ENCODE assay signal across 8 cellular contexts in genomic region chr14:68627868-68628604, GRCh38.
A peak's percentile ranks its signal among the peaks of the same experiment; 100 is the strongest.
DNase-seq lines count a peak whose midpoint lies in the region; ATAC-seq, FAIRE-seq and TF ChIP-seq lines count a peak whose summit lies in the region.

No MANE protein-coding gene starts in this region.

- no peak overlapping the region for H3K27ac Mint-ChIP-seq in activated CD4-positive, alpha-beta memory T cell treated with anti-CD3 and anti-CD28 coated beads, Interleukin-2, amount 10 ng/mL, durations not matched to agents 7 days and 5 days
- peak overlapping the region; percentile 93 for H3K27ac Mint-ChIP-seq in endodermal cell
- H3K27ac Mint-ChIP-seq in stimulated activated memory B cell treated with anti-CD40 and anti-IgM and Interleukin-4, amounts not matched to agents 10 μg/mL and 1 μg/mL and 100 μg/mL, for 72 hours = peak overlapping the region; percentile 75

- H3K4me1 Mint-ChIP-seq in activated CD4-positive, alpha-beta memory T cell treated with anti-CD3 and anti-CD28 coated beads, Interleukin-2, amount 10 ng/mL, durations not matched to agents 7 days and 5 days = peaks cover 12% of the 10 kb centered on the region
- H3K4me1 Mint-ChIP-seq in endodermal cell = peaks cover 21% of the 10 kb centered on the region
- H3K4me1 Mint-ChIP-seq in stimulated activated memory B cell treated with anti-CD40 and anti-IgM and Interleukin-4, amounts not matched to agents 10 μg/mL and 1 μg/mL and 100 μg/mL, for 72 hours = peaks cover 31% of the 10 kb centered on the region

- H3K36me3 Mint-ChIP-seq in activated CD4-positive, alpha-beta memory T cell treated with anti-CD3 and anti-CD28 coated beads, Interleukin-2, amount 10 ng/mL, durations not matched to agents 7 days and 5 days (ENCODE audit: low read depth) = no peaks in the 10 kb centered on the region
- no peaks in the 10 kb centered on the region for H3K36me3 Mint-ChIP-seq in endodermal cell (ENCODE audit: low read depth)
- no peaks in the 10 kb centered on the region for H3K36me3 Mint-ChIP-seq in stimulated activated memory B cell treated with anti-CD40 and anti-IgM and Interleukin-4, amounts not matched to agents 10 μg/mL and 1 μg/mL and 100 μg/mL, for 72 hours

- no peak for FAIRE-seq in GM18507 (lab: Jason Lieb, UNC)

- H3K27me3 Mint-ChIP-seq in activated CD4-positive, alpha-beta memory T cell treated with anti-CD3 and anti-CD28 coated beads, Interleukin-2, amount 10 ng/mL, durations not matched to agents 7 days and 5 days = peaks cover 14% of the 10 kb centered on the region
- peaks cover 8% of the 10 kb centered on the region for H3K27me3 Mint-ChIP-seq in endodermal cell (ENCODE audit: insufficient read depth)
- H3K27me3 Mint-ChIP-seq in stimulated activated memory B cell treated with anti-CD40 and anti-IgM and Interleukin-4, amounts not matched to agents 10 μg/mL and 1 μg/mL and 100 μg/mL, for 72 hours = no peaks in the 10 kb centered on the region

- H3K27me3 ChIP-seq in endodermal cell (ENCODE audit: control insufficient read depth, insufficient read depth, low read length, poor library complexity, severe bottlenecking) (no peaks in the 10 kb centered on the region), muscle layer of colon (ENCODE audit: control insufficient read depth in 1 of 2, insufficient read depth in 2 of 2, low read length in 2 of 2) (no peaks in the 10 kb centered on the region)

- H3K4me1 ChIP-seq in endodermal cell (ENCODE audit: control insufficient read depth, insufficient read depth, low read length) = peaks cover 6% of the 10 kb centered on the region
- peaks cover 28% of the 10 kb centered on the region for H3K4me1 ChIP-seq in muscle layer of colon (ENCODE audit: insufficient read depth, low read length)

- peak overlapping the region; percentile 52 for H3K4me3 Mint-ChIP-seq in activated CD4-positive, alpha-beta memory T cell treated with anti-CD3 and anti-CD28 coated beads, Interleukin-2, amount 10 ng/mL, durations not matched to agents 7 days and 5 days
- H3K4me3 Mint-ChIP-seq in endodermal cell = peak overlapping the region; percentile 59
- H3K4me3 Mint-ChIP-seq in stimulated activated memory B cell treated with anti-CD40 and anti-IgM and Interleukin-4, amounts not matched to agents 10 μg/mL and 1 μg/mL and 100 μg/mL, for 72 hours = peak overlapping the region; percentile 73

- POLR2A ChIA-PET in activated CD4-positive, alpha-beta memory T cell treated with anti-CD3 and anti-CD28 coated beads, Interleukin-2, amount 10 ng/mL, durations not matched to agents 7 days and 5 days (lab: Charles Lee) = interaction anchor here (0.5 to 3.6 kb wide), 6 partner anchors 35 to 769 kb away, joined by 3 to 10 read pairs (median 4); no protein-coding TSS in a partner anchor

- no peak for TF ChIP-seq CTCF in endodermal cell (conservative IDR thresholded peaks at IDR 0.05)

- WGBS in endodermal cell (ENCODE audit: insufficient coverage in 1 of 2, insufficient read length in 1 of 2), 2 experiments = 63 to 79% methylated on average over 17 to 37 of the region's 37 CpGs

- H3K9me3 Mint-ChIP-seq in activated CD4-positive, alpha-beta memory T cell treated with anti-CD3 and anti-CD28 coated beads, Interleukin-2, amount 10 ng/mL, durations not matched to agents 7 days and 5 days = no peaks in the 10 kb centered on the region
- no peaks in the 10 kb centered on the region for H3K9me3 Mint-ChIP-seq in endodermal cell
- H3K9me3 Mint-ChIP-seq in stimulated activated memory B cell treated with anti-CD40 and anti-IgM and Interleukin-4, amounts not matched to agents 10 μg/mL and 1 μg/mL and 100 μg/mL, for 72 hours = no peaks in the 10 kb centered on the region

- peak; percentile 81 for ATAC-seq in stimulated activated memory B cell treated with anti-CD40 and anti-IgM and Interleukin-4, amounts not matched to agents 10 μg/mL and 1 μg/mL and 100 μg/mL, for 72 hours
- ATAC-seq in GM18909 (IDR thresholded peaks at IDR 0.05; ENCODE audit: poor library complexity, unreplicated experiment) = no peak

- CTCF ChIA-PET in activated CD4-positive, alpha-beta memory T cell treated with anti-CD3 and anti-CD28 coated beads, Interleukin-2, amount 10 ng/mL, durations not matched to agents 7 days and 5 days (lab: Charles Lee) = interaction anchor here (1.4 kb wide), 1 partner anchor 12 kb away, joined by 3 read pairs; no protein-coding TSS in a partner anchor

- H3K9ac ChIP-seq in endodermal cell (ENCODE audit: extremely low read depth, low read length, poor library complexity, severe bottlenecking) (no peak overlapping the region), muscle layer of colon (ENCODE audit: low read length) (no peak overlapping the region)

- H3K27ac ChIP-seq in endodermal cell (ENCODE audit: low read depth, low read length) (peak overlapping the region; percentile 16), muscle layer of colon (ENCODE audit: low read depth, low read length) (peak overlapping the region; percentile 45)

- H3K36me3 ChIP-seq in endodermal cell (ENCODE audit: control insufficient read depth, insufficient read depth, low read length) (no peaks in the 10 kb centered on the region), muscle layer of colon (ENCODE audit: insufficient read depth, low read length) (no peaks in the 10 kb centered on the region)

- no peaks in the 10 kb centered on the region for H3K9me3 ChIP-seq in endodermal cell (ENCODE audit: control insufficient read depth, low read length)
- no peaks in the 10 kb centered on the region for H3K9me3 ChIP-seq in muscle layer of colon (ENCODE audit: low read length)

- H3K4me3 ChIP-seq in endodermal cell (ENCODE audit: low read length) = no peak overlapping the region
- peak overlapping the region in 1 of 2 donors; percentile 45 for H3K4me3 ChIP-seq in muscle layer of colon (ENCODE audit: low read depth in 1 of 2, low read length in 2 of 2)

- DNase-seq in GM18507 (ENCODE audit: extremely low spot score, insufficient read length, low read depth) = peak; percentile 32
- DNase-seq in activated CD4-positive, alpha-beta memory T cell treated with anti-CD3 and anti-CD28 coated beads, Interleukin-2, amount 10 ng/mL, durations not matched to agents 7 days and 5 days = peak; percentile 36
- DNase-seq in endodermal cell = peak; percentile 92
- no peak for DNase-seq in HCEC 1CT
- DNase-seq in OCI-M1 (lab: John Stamatoyannopoulos, UW) = no peak

Comparison
In these comparisons a context has a peak if more than half of its experiments do, and no peak if none do; other contexts are left out.
1. DNase-seq: peak in GM18507 (single experiment), activated CD4-positive, alpha-beta memory T cell treated with anti-CD3 and anti-CD28 coated beads, Interleukin-2, amount 10 ng/mL, durations not matched to agents 7 days and 5 days (single experiment) and endodermal cell (single experiment); none in HCEC 1CT (single experiment) and OCI-M1 (single experiment).
2. Peak in every context shown above with its lines, with median percentiles within 50 percentile points of each other: H3K4me3 Mint-ChIP-seq.